Comparison of ENCODE assay signal across 18 cellular contexts in genomic region chr14:101979666-101980065, GRCh38. TPM values are rescaled to one million over a fixed set of nuclear protein-coding genes. Genes with fewer than 3 reads are reported as not detected.
DNase-seq lines count a peak whose midpoint lies in the region; ATAC-seq, FAIRE-seq and TF ChIP-seq lines count a peak whose summit lies in the region.
"Had no signal": no experiment of that assay in that cellular context is flagged by ENCODE, and none has a peak within 500 bp of the region (broad histone marks: within the 10 kb centered on the region; RNA-seq: fewer than 3 reads in every experiment).

No MANE protein-coding gene starts in this region.

- H3K27me3 ChIP-seq in GM12878 (replicated peaks in 1 of 2; ENCODE audit: control insufficient read depth in 2 of 2, insufficient read depth in 2 of 2, low read length in 1 of 2) = no peaks in the 10 kb centered on the region
- H3K27me3 ChIP-seq in thyroid gland = no peaks in the 10 kb centered on the region
- H3K27me3 ChIP-seq: heart right ventricle, pancreas had no signal

- H3K4me3 Mint-ChIP-seq in activated CD4-positive, alpha-beta T cell treated with anti-CD3 and anti-CD28 coated beads, Interleukin-2, amount 10 ng/mL, durations not matched to agents 24 days and 14 days = no peak overlapping the region
- H3K4me3 Mint-ChIP-seq: CD4-positive, alpha-beta memory T cell had no signal

- CTCF ChIA-PET in GM12878 (lab: Yijun Ruan, JAX) = no interaction called here

- in situ Hi-C loops in GM12878 (cut with MboI) = no loop called here

- no peak for DNase-seq in activated CD4-positive, alpha-beta T cell treated with anti-CD3 and anti-CD28 coated beads, Interleukin-2, amount 10 ng/mL, durations not matched to agents 24 days and 14 days
- DNase-seq in activated CD4-positive, alpha-beta T cell treated with anti-CD3 and anti-CD28 coated beads for 4 hours = no peak
- DNase-seq in GM12878 (ENCODE audit: low read depth, low spot score) (no peak), left lobe of liver (ENCODE audit: low spot score) (no peak), thyroid gland (no peak), erythroblast (lab: John Stamatoyannopoulos, UW) (no peak)
- DNase-seq in activated CD4-positive, alpha-beta T cell treated with anti-CD3 and anti-CD28 coated beads for 1 hour = no peak
- DNase-seq: 8988T; activated naive CD4-positive, alpha-beta T cell; caudate nucleus; CD4-positive, alpha-beta memory T cell; heart right ventricle; mucosa of descending colon; NCI-H146; pancreas; stimulated activated CD4-positive, alpha-beta T cell treated with anti-CD3 and anti-CD28 coated beads, Interleukin-12 subunit alpha, Interleukin-12 subunit beta, amount 100 ng/mL, for 4 hours had no signal

- intact Hi-C loops in activated CD4-positive, alpha-beta T cell treated with anti-CD3 and anti-CD28 coated beads, Interleukin-2, amount 10 ng/mL, durations not matched to agents 24 days and 14 days (cut with micrococcal nuclease) = no loop called here
- intact Hi-C loops in GM12878 (cut with micrococcal nuclease; ENCODE audit: unreplicated experiment) = no loop called here
- intact Hi-C loops in thyroid gland (cut with DNase I) = no loop called here

- SMC1A ChIA-PET in GM12878 (lab: Charles Lee; ENCODE audit: uncharacterized antibody, unreplicated experiment) = no interaction called here

- H3K9me3 Mint-ChIP-seq in activated CD4-positive, alpha-beta T cell treated with anti-CD3 and anti-CD28 coated beads, Interleukin-2, amount 10 ng/mL, durations not matched to agents 24 days and 14 days = no peaks in the 10 kb centered on the region
- H3K9me3 Mint-ChIP-seq: CD4-positive, alpha-beta memory T cell had no signal

- POLR2A ChIA-PET in GM12878 (lab: Charles Lee) = no interaction called here

- TF ChIP-seq EP300 in GM12878 (IDR thresholded peaks at IDR 0.05; ENCODE audit: borderline replicate concordance in 1 of 2, control insufficient read depth in 1 of 2, low read depth in 2 of 2, low read length in 2 of 2) = no peak

- peaks cover 9% of the 10 kb centered on the region for H3K4me1 ChIP-seq in GM12878 (ENCODE audit: control insufficient read depth, insufficient read depth, low read length)
- H3K4me1 ChIP-seq in thyroid gland = peaks cover 0 to 10% of the 10 kb centered on the region in 2 donors

- peak overlapping the region; percentile 2 for H3K27ac Mint-ChIP-seq in activated CD4-positive, alpha-beta T cell treated with anti-CD3 and anti-CD28 coated beads, Interleukin-2, amount 10 ng/mL, durations not matched to agents 24 days and 14 days

- no peak for TF ChIP-seq POLR2A in GM12878 (IDR thresholded peaks at IDR 0.05; ENCODE audit: low read depth, low read length)
- TF ChIP-seq POLR2A in thyroid gland (IDR thresholded peaks at IDR 0.05) = no peak
- no peak for TF ChIP-seq POLR2A in erythroblast (IDR thresholded peaks at IDR 0.05; ENCODE audit: low read length)

- H3K27ac ChIP-seq in GM12878 (ENCODE audit: control insufficient read depth, insufficient read depth) = no peak overlapping the region
- peak overlapping the region in 2 of 3 donors; percentile 29 to 35 for H3K27ac ChIP-seq in thyroid gland

- no peak for FAIRE-seq in GM12878 (lab: Jason Lieb, UNC)
- FAIRE-seq: GM12892, pancreas had no signal

- no peak for TF ChIP-seq RAD21 in GM12878 (IDR thresholded peaks at IDR 0.05; ENCODE audit: insufficient read depth, low read depth, low read length)

- H4K20me1 ChIP-seq in GM12878 (ENCODE audit: control insufficient read depth, insufficient read depth) = no peaks in the 10 kb centered on the region

- peaks cover 2% of the 10 kb centered on the region; the same call in 1 of the 2 replicates for H3K79me2 ChIP-seq in GM12878 (ENCODE audit: control insufficient read depth, insufficient read depth, low read length)

- TSS peak; percentile 48 for BruUV-seq in GM12878 (replicated peaks; lab: Mats Ljungman, UMichigan)

- RAD21 ChIA-PET in GM12878 (lab: Charles Lee; ENCODE audit: unreplicated experiment) = no interaction called here

- no peak for ATAC-seq in GM12878
- ATAC-seq in left lobe of liver = peak; percentile 15
- no peak for ATAC-seq in GM18519 (IDR thresholded peaks at IDR 0.05; ENCODE audit: low FRiP score, unreplicated experiment)
- ATAC-seq: heart right ventricle, mucosa of descending colon had no signal

- 99% methylated on average over 6 of the region's 6 CpGs for WGBS in GM12878 (ENCODE audit: insufficient coverage, insufficient replicate concordance, low lambda C conversion rate, missing lambda C conversion rate)
- 95 to 97% methylated on average over 6 of the region's 6 CpGs for WGBS in thyroid gland, 2 donors

- H3K4me1 Mint-ChIP-seq in activated CD4-positive, alpha-beta T cell treated with anti-CD3 and anti-CD28 coated beads, Interleukin-2, amount 10 ng/mL, durations not matched to agents 24 days and 14 days = peaks cover 5% of the 10 kb centered on the region

- H3K9me3 ChIP-seq in GM12878 (replicated peaks; ENCODE audit: control insufficient read depth, insufficient read depth, low read length) (no peaks in the 10 kb centered on the region), thyroid gland (no peaks in the 10 kb centered on the region)
- H3K9me3 ChIP-seq: heart right ventricle, mucosa of descending colon, pancreas had no signal

- no peak for TF ChIP-seq CTCF in GM12878 (IDR thresholded peaks at IDR 0.05 in 2 of 3, conservative IDR thresholded peaks at IDR 0.05 in 1 of 3; ENCODE audit: control insufficient read depth in 2 of 3, extremely low read depth in 1 of 3, insufficient read depth in 1 of 3, low read depth in 3 of 3, low read length in 3 of 3)
- no peak for TF ChIP-seq CTCF in thyroid gland (IDR thresholded peaks at IDR 0.05)

- peaks cover 46% of the 10 kb centered on the region for H3K36me3 Mint-ChIP-seq in activated CD4-positive, alpha-beta T cell treated with anti-CD3 and anti-CD28 coated beads, Interleukin-2, amount 10 ng/mL, durations not matched to agents 24 days and 14 days (ENCODE audit: low read depth)

- no peak overlapping the region for H2AFZ ChIP-seq in GM12878 (ENCODE audit: control insufficient read depth, low read depth, low read length)

- no peaks in the 10 kb centered on the region for H3K27me3 Mint-ChIP-seq in activated CD4-positive, alpha-beta T cell treated with anti-CD3 and anti-CD28 coated beads, Interleukin-2, amount 10 ng/mL, durations not matched to agents 24 days and 14 days
- H3K27me3 Mint-ChIP-seq: CD4-positive, alpha-beta memory T cell had no signal

- H3K4me3 ChIP-seq in GM12878 (no peak overlapping the region), thyroid gland (replicated peaks in 1 of 3) (no peak overlapping the region)
- H3K4me3 ChIP-seq: heart right ventricle, mucosa of descending colon, pancreas had no signal

- peaks cover 2 to 24% of the 10 kb centered on the region in 2 experiments for H3K36me3 ChIP-seq in GM12878 (ENCODE audit: control insufficient read depth in 2 of 2, insufficient read depth in 2 of 2, low read length in 1 of 2)
- H3K36me3 ChIP-seq in thyroid gland = peaks cover 38 to 40% of the 10 kb centered on the region in 2 donors

- no peak overlapping the region for H3K9ac ChIP-seq in GM12878 (ENCODE audit: control insufficient read depth, insufficient read depth, low read length)

- no peak overlapping the region for H3K4me2 ChIP-seq in GM12878 (ENCODE audit: control insufficient read depth, insufficient read depth)

TF ChIP-seq in GM12878, 131 proteins besides CTCF, POLR2A, EP300 and RAD21 (continues in another document):
- TF ChIP-seq FOS (IDR thresholded peaks at IDR 0.05; ENCODE audit: borderline replicate concordance, extremely low read depth, insufficient read length) (no peak), WRNIP1 (IDR thresholded peaks at IDR 0.05; ENCODE audit: borderline replicate concordance, low read depth, low read length) (no peak), CREB1 (IDR thresholded peaks at IDR 0.05; ENCODE audit: low read depth) (no peak), PKNOX1 (IDR thresholded peaks at IDR 0.05) (no peak), CHD1 (IDR thresholded peaks at IDR 0.05; ENCODE audit: low read depth, low read length) (no peak), ETV6 (conservative IDR thresholded peaks at IDR 0.05 in 1 of 2, IDR thresholded peaks at IDR 0.05 in 1 of 2; ENCODE audit: borderline replicate concordance in 1 of 2, low read depth in 1 of 2) (no peak), SIX5 (IDR thresholded peaks at IDR 0.05; ENCODE audit: low read depth, low read length, severe bottlenecking) (no peak)

RNA-seq across cellular contexts. Expression of gene DYNC1H1, which starts 15.3 kb away (rescaled TPM):
- 265 and 272 TPM in 2 replicates for total RNA-seq in activated CD4-positive, alpha-beta T cell treated with anti-CD3 and anti-CD28 coated beads, Interleukin-2, amount 10 ng/mL, durations not matched to agents 24 days and 14 days
- total RNA-seq in GM12878 (2013; cell fraction: nucleolus; rRNA removed) = 360 and 384 TPM in 2 replicates
- total RNA-seq in GM12878 (2014; rRNA removed) (187 and 198 TPM in 2 replicates), GM12878 (2014; rRNA removed; fragmentation: Illumina TruSeq; extraction: Trizol) (95.2 and 102 TPM in 2 replicates), GM12878 (2021) (288 and 291 TPM in 2 replicates), left lobe of liver (118 TPM), thyroid gland (100 to 1,000 TPM; 464 to 818 (median 553) TPM)
- 70.0 TPM for polyA plus RNA-seq in GM12878 (2011; ENCODE audit: low read depth)
- polyA plus RNA-seq in GM12878 (2011; rRNA removed) (30.1 and 54.9 TPM in 2 replicates), GM12878 (2014; fragmentation: Illumina TruSeq; extraction: Trizol) (111 and 123 TPM in 2 replicates), GM12878 (2014; fragmentation: Nextera tagmentation; extraction: Ambion mirVana) (10 to 100 TPM; 38.4 to 54.0 TPM), GM12878 (2014; rRNA removed) (101 and 117 TPM in 2 replicates), GM12878 (2016; fragmentation: Nextera tagmentation; extraction: Ambion mirVana) (100 to 1,000 TPM; 121 to 122 TPM)
- 103 and 133 TPM in 2 replicates for polyA plus RNA-seq in GM12878 (2011; cell fraction: cytosol; rRNA removed)
- polyA plus RNA-seq in GM12878 (2011; cell fraction: nucleus; rRNA removed) = 156 and 247 TPM in 2 replicates
- polyA plus RNA-seq in GM12878 (2012) = 76.3 and 94.6 TPM in 2 replicates
- 232 and 242 TPM in 2 replicates for polyA minus RNA-seq in GM12878 (2011; rRNA and poly(A)+ RNA removed)
- polyA minus RNA-seq in GM12878 (2011; cell fraction: cytosol; rRNA and poly(A)+ RNA removed) = 131 and 184 TPM in 2 replicates
- polyA minus RNA-seq in GM12878 (2011; cell fraction: nucleus; rRNA and poly(A)+ RNA removed) = 99.3 and 177 TPM in 2 replicates
